ENCODE assay signal across 15 cellular contexts in the genomic region with DNA sequence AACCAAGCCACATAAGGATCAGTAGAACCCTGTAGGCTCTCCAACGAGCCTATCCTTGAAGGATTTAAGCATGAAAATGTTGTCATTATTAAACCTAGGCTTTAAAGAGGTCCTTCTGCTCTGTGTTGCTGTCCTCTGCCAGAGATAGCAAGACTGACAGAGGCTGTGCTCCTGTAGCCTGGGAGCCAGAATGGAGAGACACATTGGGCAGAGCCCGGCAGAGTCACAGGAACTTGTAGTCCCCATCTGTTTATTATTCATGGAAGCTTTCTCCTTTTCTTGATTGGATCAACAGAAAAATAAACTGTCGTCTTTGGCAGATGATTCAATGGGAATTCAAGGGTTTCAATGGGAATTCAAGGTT. TPM values are rescaled to one million over a fixed set of nuclear protein-coding genes. Genes with fewer than 3 reads are reported as not detected.
A peak's percentile ranks its signal among the peaks of the same experiment; 100 is the strongest.
DNase-seq lines count a peak whose midpoint lies in the region; ATAC-seq and TF ChIP-seq lines count a peak whose summit lies in the region.
"Had no signal": no experiment of that assay in that cellular context is flagged by ENCODE, and none has a peak within 500 bp of the region (broad histone marks: within the 10 kb centered on the region; RNA-seq: fewer than 3 reads in every experiment).

No MANE protein-coding gene starts in this region.

- peak overlapping the region; percentile 82 for H3K27ac Mint-ChIP-seq in stimulated activated effector memory CD8-positive, alpha-beta T cell treated with anti-CD3 and anti-CD28 coated beads, Interleukin-12 subunit alpha, Interleukin-12 subunit beta, amount 100 ng/mL, for 72 hours
- H3K27ac Mint-ChIP-seq in type B pancreatic cell, result no peak overlapping the region

- no peaks in the 10 kb centered on the region for H3K9me3 ChIP-seq in Peyer's patch

- TF ChIP-seq CTCF in Peyer's patch (IDR thresholded peaks at IDR 0.05) (no peak), type B pancreatic cell (conservative IDR thresholded peaks at IDR 0.05) (no peak)

- no peak for DNase-seq in activated T-cell treated with anti-CD3 and anti-CD28 coated beads, Interleukin-2, amount 50 U/mL, for 4 hours
- DNase-seq in activated T-cell treated with anti-CD3 and anti-CD28 coated beads, Interleukin-2, amount 50 U/mL, for 1 hour, result no peak
- DNase-seq in Peyer's patch (no peak), left ventricle myocardium superior (no peak), left colon (no peak), type B pancreatic cell (ENCODE audit: extremely low spot score, unreplicated experiment) (no peak), activated gamma-delta T cell treated with Interleukin-2 at 50 U/mL for 16 hours (no peak)
- no peak for DNase-seq in stimulated activated effector memory CD8-positive, alpha-beta T cell treated with anti-CD3 and anti-CD28 coated beads, Interleukin-12 subunit alpha, Interleukin-12 subunit beta, amount 100 ng/mL, for 72 hours (ENCODE audit: low spot score in 2 of 2)
- DNase-seq: NCI-H1105; NCI-H82; stimulated activated CD4-positive, alpha-beta T cell treated with anti-CD3 and anti-CD28 coated beads, Interleukin-4, amount 100 ng/mL, for 24 hours had no signal

- no peak for TF ChIP-seq POLR2A in Peyer's patch (IDR thresholded peaks at IDR 0.05)

- H3K36me3 ChIP-seq in Peyer's patch, result no peaks in the 10 kb centered on the region

- no peak for ATAC-seq in activated T-cell treated with anti-CD3 and anti-CD28 coated beads, Interleukin-2, amount 50 U/mL, for 4 hours
- ATAC-seq in left ventricle myocardium superior (peak; percentile 32), left colon (no peak)
- ATAC-seq in stimulated activated effector memory CD8-positive, alpha-beta T cell treated with anti-CD3 and anti-CD28 coated beads, Interleukin-12 subunit alpha, Interleukin-12 subunit beta, amount 100 ng/mL, for 72 hours, result peak; percentile 64

- peak overlapping the region; percentile 61 for H3K4me3 Mint-ChIP-seq in activated T-cell treated with anti-CD3 and anti-CD28 coated beads, Interleukin-2, amount 50 U/mL, for 4 hours
- H3K4me3 Mint-ChIP-seq in stimulated activated effector memory CD8-positive, alpha-beta T cell treated with anti-CD3 and anti-CD28 coated beads, Interleukin-12 subunit alpha, Interleukin-12 subunit beta, amount 100 ng/mL, for 72 hours, result peak overlapping the region; percentile 57
- H3K4me3 Mint-ChIP-seq in type B pancreatic cell, result no peak overlapping the region

- no peaks in the 10 kb centered on the region for H3K9me3 Mint-ChIP-seq in activated T-cell treated with anti-CD3 and anti-CD28 coated beads, Interleukin-2, amount 50 U/mL, for 4 hours
- peaks cover 7% of the 10 kb centered on the region for H3K9me3 Mint-ChIP-seq in stimulated activated effector memory CD8-positive, alpha-beta T cell treated with anti-CD3 and anti-CD28 coated beads, Interleukin-12 subunit alpha, Interleukin-12 subunit beta, amount 100 ng/mL, for 72 hours
- H3K9me3 Mint-ChIP-seq in type B pancreatic cell, result no peaks in the 10 kb centered on the region

- H3K36me3 Mint-ChIP-seq in activated T-cell treated with anti-CD3 and anti-CD28 coated beads, Interleukin-2, amount 50 U/mL, for 4 hours (ENCODE audit: insufficient read depth), result peaks cover 8% of the 10 kb centered on the region
- H3K36me3 Mint-ChIP-seq in stimulated activated effector memory CD8-positive, alpha-beta T cell treated with anti-CD3 and anti-CD28 coated beads, Interleukin-12 subunit alpha, Interleukin-12 subunit beta, amount 100 ng/mL, for 72 hours, result no peaks in the 10 kb centered on the region
- H3K36me3 Mint-ChIP-seq in type B pancreatic cell, result no peaks in the 10 kb centered on the region

- H3K27ac ChIP-seq in Peyer's patch, result peak overlapping the region in 3 of 4 donors; percentile 24 to 51 (median 45)
- H3K27ac ChIP-seq: SK-N-MC had no signal

- H3K4me1 ChIP-seq in Peyer's patch, result peaks cover 0 to 10% (median 6%) of the 10 kb centered on the region in 4 donors

- no peaks in the 10 kb centered on the region for H3K27me3 Mint-ChIP-seq in activated T-cell treated with anti-CD3 and anti-CD28 coated beads, Interleukin-2, amount 50 U/mL, for 4 hours (ENCODE audit: low read depth)
- H3K27me3 Mint-ChIP-seq in type B pancreatic cell, result peaks cover 5% of the 10 kb centered on the region

- H3K4me3 ChIP-seq in Peyer's patch, result no peak overlapping the region
- H3K4me3 ChIP-seq: SK-N-MC had no signal

- intact Hi-C loops in left ventricle myocardium superior (cut with micrococcal nuclease), result no loop called here
- intact Hi-C loops in left colon (cut with DNase I, micrococcal nuclease), result no loop called here

- no peaks in the 10 kb centered on the region for H3K27me3 ChIP-seq in Peyer's patch

- peaks cover 74% of the 10 kb centered on the region for H3K4me1 Mint-ChIP-seq in activated T-cell treated with anti-CD3 and anti-CD28 coated beads, Interleukin-2, amount 50 U/mL, for 4 hours (ENCODE audit: low read depth)
- H3K4me1 Mint-ChIP-seq in stimulated activated effector memory CD8-positive, alpha-beta T cell treated with anti-CD3 and anti-CD28 coated beads, Interleukin-12 subunit alpha, Interleukin-12 subunit beta, amount 100 ng/mL, for 72 hours, result peaks cover 72% of the 10 kb centered on the region
- H3K4me1 Mint-ChIP-seq in type B pancreatic cell (ENCODE audit: unreplicated experiment), result no peaks in the 10 kb centered on the region

RNA-seq across cellular contexts. Expression of a gene that starts 19.2 kb away (rescaled TPM):
- 100 to 1,000 TPM in 1 of 3 donors, 10 to 100 TPM in 2; 69.2 to 138 (median 96.6) TPM for total RNA-seq in activated T-cell treated with anti-CD3 and anti-CD28 coated beads, Interleukin-2, amount 50 U/mL, for 4 hours
- total RNA-seq in Peyer's patch (1 to 10 TPM in 3 of 4 donors, not detected in 1; 2.5 to 9.1 (median 6.0) TPM), left ventricle myocardium superior (0.15 TPM), left colon (1 to 10 TPM in 1 of 2 donors, under 1 TPM in 1; 0.92 to 2.0 TPM), type B pancreatic cell (ENCODE audit: low replicate concordance) (not detected in 2 replicates)
- total RNA-seq: bronchial epithelial cell, G401, temporal lobe had no signal

RNA-seq across cellular contexts. Expression of a gene that starts 45.6 kb away (rescaled TPM):
- 100 to 1,000 TPM; 313 to 347 (median 336) TPM for total RNA-seq in activated T-cell treated with anti-CD3 and anti-CD28 coated beads, Interleukin-2, amount 50 U/mL, for 4 hours
- total RNA-seq in Peyer's patch (10 to 100 TPM in 2 of 4 donors, 1 to 10 TPM in 2; 1.4 to 84.2 (median 9.9) TPM), left ventricle myocardium superior (2.4 TPM), left colon (1 to 10 TPM; 2.2 to 7.4 TPM), type B pancreatic cell (ENCODE audit: low replicate concordance) (0.57 TPM in 1 of 2 replicates, not detected in the other)
- total RNA-seq: bronchial epithelial cell, G401, temporal lobe had no signal

Comparison
In these comparisons a context has a peak if more than half of its experiments do, and no peak if none do; other contexts are left out.
1. ATAC-seq: peak in left ventricle myocardium superior (single experiment) and stimulated activated effector memory CD8-positive, alpha-beta T cell treated with anti-CD3 and anti-CD28 coated beads, Interleukin-12 subunit alpha, Interleukin-12 subunit beta, amount 100 ng/mL, for 72 hours (single experiment); none in activated T-cell treated with anti-CD3 and anti-CD28 coated beads, Interleukin-2, amount 50 U/mL, for 4 hours (0 of 2) and left colon (single experiment).
2. RNA of a gene that starts 19.2 kb away (total RNA-seq): 69.2 to 138 TPM in activated T-cell treated with anti-CD3 and anti-CD28 coated beads, Interleukin-2, amount 50 U/mL, for 4 hours; 2.5 to 9.1 TPM in Peyer's patch, 0.92 to 2.0 TPM in left colon, 0.15 TPM in left ventricle myocardium superior (single experiment) and not detected in type B pancreatic cell; every median in the first group is over 4 times any median in the second.